In genomic region chr10:133451346-133451745, GRCh38 we compare ENCODE assay signal across 8 cellular contexts. TPM values are rescaled to one million over a fixed set of nuclear protein-coding genes. Genes with fewer than 3 reads are reported as not detected.
"Had no signal": no experiment of that assay in that cellular context is flagged by ENCODE, and none has a peak within 500 bp of the region (broad histone marks: within the 10 kb centered on the region; RNA-seq: fewer than 3 reads in every experiment).

No MANE protein-coding gene starts in this region.

- H3K4me3 ChIP-seq: K562 had no signal

- H3K27ac Mint-ChIP-seq: IgD-negative memory B cell had no signal

- DNase-seq: IMR-90, KBM-7 had no signal

- H3K27ac ChIP-seq: HL-60 had no signal

- H3K4me1 Mint-ChIP-seq: IgD-negative memory B cell had no signal

- ATAC-seq: HepG2, K562 had no signal

- H3K4me3 Mint-ChIP-seq: IgD-negative memory B cell had no signal

RNA-seq across cellular contexts. Expression of gene SCART1, which starts 2.4 kb away (rescaled TPM):
- polyA plus RNA-seq: IgD-negative memory B cell had no signal

RNA-seq across cellular contexts. Expression of gene SPRN, which starts 26.9 kb away (rescaled TPM):
- total RNA-seq: HepG2, HT-29, HT1080, K562 had no signal
- polyA plus RNA-seq: HepG2 had no signal
